ENCODE assay signal across 2 cellular contexts in the genomic region with DNA sequence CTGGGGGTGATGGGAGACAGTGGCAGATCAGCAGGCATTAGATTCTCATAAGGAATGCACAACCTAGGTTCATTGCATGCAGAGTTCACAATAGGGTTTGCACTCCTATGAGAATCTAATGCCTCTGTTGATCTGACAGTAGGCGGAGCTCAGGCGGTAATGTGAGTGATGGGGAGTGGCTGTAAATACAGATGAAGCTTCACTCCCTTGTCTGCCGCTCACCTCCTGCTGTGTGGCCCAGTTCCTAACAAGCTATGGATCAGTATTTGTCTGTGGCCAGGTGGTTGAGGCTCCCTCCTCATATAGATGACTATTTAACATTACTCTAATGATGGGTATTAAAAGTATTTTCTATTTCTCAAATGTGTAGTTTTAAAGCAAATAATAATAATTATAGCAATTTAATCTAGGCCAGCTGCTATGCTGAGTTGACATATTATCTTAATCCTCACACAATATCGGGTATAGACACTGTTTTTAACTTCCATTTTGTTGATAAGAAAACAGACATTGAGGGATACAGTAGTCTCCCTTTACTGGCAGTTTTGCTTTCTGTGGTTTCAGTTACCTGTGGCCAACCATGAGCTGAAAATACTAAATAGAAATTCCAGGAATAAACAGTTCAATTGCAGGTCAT.
TF ChIP-seq lines count a peak whose summit lies in the region.

No MANE protein-coding gene starts in this region.

TF ChIP-seq in HepG2, 621 proteins besides CTCF, POLR2A, EP300 and RAD21:
- TF ChIP-seq MTF2 (CRISPR knock-in tag; IDR thresholded peaks at IDR 0.05; ENCODE audit: borderline replicate concordance) (no peak), MAFK (conservative IDR thresholded peaks at IDR 0.05 in 1 of 2, IDR thresholded peaks at IDR 0.05 in 1 of 2; ENCODE audit: low read length in 2 of 2) (peak; percentile 57 to 75; a peak in 3 of 4 replicates), HNRNPUL1 (IDR thresholded peaks at IDR 0.05; ENCODE audit: low read depth, low read length) (no peak), MAFF (IDR thresholded peaks at IDR 0.05; ENCODE audit: low read depth, low read length) (peak; percentile 45)
- TF ChIP-seq, protein P1, sequence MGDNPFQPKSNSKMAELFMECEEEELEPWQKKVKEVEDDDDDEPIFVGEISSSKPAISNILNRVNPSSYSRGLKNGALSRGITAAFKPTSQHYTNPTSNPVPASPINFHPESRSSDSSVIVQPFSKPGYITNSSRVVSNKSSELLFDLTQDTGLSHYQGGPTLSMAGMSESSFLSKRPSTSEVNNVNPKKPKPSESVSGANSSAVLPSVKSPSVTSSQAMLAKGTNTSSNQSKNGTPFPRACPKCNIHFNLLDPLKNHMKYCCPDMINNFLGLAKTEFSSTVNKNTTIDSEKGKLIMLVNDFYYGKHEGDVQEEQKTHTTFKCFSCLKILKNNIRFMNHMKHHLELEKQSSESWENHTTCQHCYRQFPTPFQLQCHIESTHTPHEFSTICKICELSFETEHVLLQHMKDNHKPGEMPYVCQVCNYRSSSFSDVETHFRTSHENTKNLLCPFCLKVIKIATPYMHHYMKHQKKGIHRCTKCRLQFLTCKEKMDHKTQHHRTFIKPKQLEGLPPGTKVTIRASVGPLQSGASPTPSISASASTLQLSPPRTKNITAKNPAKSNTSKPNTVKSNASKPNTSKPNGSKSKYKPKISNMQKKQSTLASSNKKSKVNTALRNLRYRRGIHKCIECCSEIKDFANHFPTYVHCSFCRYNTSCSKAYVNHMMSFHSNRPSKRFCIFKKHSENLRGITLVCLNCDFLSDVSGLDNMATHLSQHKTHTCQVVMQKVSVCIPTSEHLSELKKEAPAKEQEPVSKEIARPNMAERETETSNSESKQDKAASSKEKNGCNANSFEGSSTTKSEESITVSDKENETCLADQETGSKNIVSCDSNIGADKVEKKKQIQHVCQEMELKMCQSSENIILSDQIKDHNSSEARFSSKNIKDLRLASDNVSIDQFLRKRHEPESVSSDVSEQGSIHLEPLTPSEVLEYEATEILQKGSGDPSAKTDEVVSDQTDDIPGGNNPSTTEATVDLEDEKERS (CRISPR knock-in tag; IDR thresholded peaks at IDR 0.05), result no peak

TF ChIP-seq in IMR-90, 13 proteins besides CTCF, POLR2A, EP300 and RAD21:
- TF ChIP-seq MAZ (IDR thresholded peaks at IDR 0.05; ENCODE audit: borderline replicate concordance, low read depth, low read length) (no peak), CEBPB (IDR thresholded peaks at IDR 0.05; ENCODE audit: low read depth, low read length) (no peak), ELK1 (IDR thresholded peaks at IDR 0.05; ENCODE audit: borderline replicate concordance, low read depth, low read length) (no peak), MAFK (IDR thresholded peaks at IDR 0.05; ENCODE audit: low read depth, low read length) (peak; percentile 68), BHLHE40 (IDR thresholded peaks at IDR 0.05; ENCODE audit: low read depth, low read length) (no peak), RCOR1 (IDR thresholded peaks at IDR 0.05; ENCODE audit: insufficient replicate concordance, low read length) (no peak)
- TF ChIP-seq, protein P2, sequence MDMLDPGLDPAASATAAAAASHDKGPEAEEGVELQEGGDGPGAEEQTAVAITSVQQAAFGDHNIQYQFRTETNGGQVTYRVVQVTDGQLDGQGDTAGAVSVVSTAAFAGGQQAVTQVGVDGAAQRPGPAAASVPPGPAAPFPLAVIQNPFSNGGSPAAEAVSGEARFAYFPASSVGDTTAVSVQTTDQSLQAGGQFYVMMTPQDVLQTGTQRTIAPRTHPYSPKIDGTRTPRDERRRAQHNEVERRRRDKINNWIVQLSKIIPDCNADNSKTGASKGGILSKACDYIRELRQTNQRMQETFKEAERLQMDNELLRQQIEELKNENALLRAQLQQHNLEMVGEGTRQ (IDR thresholded peaks at IDR 0.05; ENCODE audit: low read depth, low read length), result no peak
